1 cellular context compared by ENCODE assay signal in genomic region chr1:207259391-207259790, GRCh38.
TF ChIP-seq lines count a peak whose summit lies in the region.

No MANE protein-coding gene starts in this region.

TF ChIP-seq in K562, 482 proteins besides CTCF, POLR2A, EP300 and RAD21 (continued from another document):
- TF ChIP-seq ZBTB11 (CRISPR knock-in tag; IDR thresholded peaks at IDR 0.05), result no peak
